23 cellular contexts compared by ENCODE assay signal in genomic region chr4:25540734-25541133, GRCh38.
DNase-seq lines count a peak whose midpoint lies in the region; ATAC-seq, FAIRE-seq and TF ChIP-seq lines count a peak whose summit lies in the region.
"Had no signal": no experiment of that assay in that cellular context is flagged by ENCODE, and none has a peak within 500 bp of the region (broad histone marks: within the 10 kb centered on the region; RNA-seq: fewer than 3 reads in every experiment).

No MANE protein-coding gene starts in this region.

- intact Hi-C loops in mucosa of descending colon (cut with DNase I, micrococcal nuclease): no loop called here

- H3K4me3 ChIP-seq in DOHH2 (ENCODE audit: low read length) (no peak overlapping the region), Karpas-422 (ENCODE audit: low read length) (peak overlapping the region; percentile 45), mucosa of descending colon (no peak overlapping the region), small intestine (ENCODE audit: low read depth in 1 of 2, low read length in 2 of 2) (no peak overlapping the region), gastroesophageal sphincter (no peak overlapping the region)
- H3K4me3 ChIP-seq: A549; BLaER1 treated with 17β-estradiol and CSF1 and Interleukin-3, amounts not matched to agents 10 nM and 100 nM had no signal

- H3K9ac ChIP-seq in Karpas-422 (ENCODE audit: low read length): 0 out of 2 replicates have a peak overlapping the region, but pooled peaks have one; percentile 7
- H3K9ac ChIP-seq: BLaER1 treated with 17β-estradiol and CSF1 and Interleukin-3, amounts not matched to agents 10 nM and 100 nM had no signal

- no peak for TF ChIP-seq CTCF in DOHH2 (IDR thresholded peaks at IDR 0.05; ENCODE audit: low read depth, low read length, poor library complexity, severe bottlenecking)
- no peak for TF ChIP-seq CTCF in mucosa of descending colon (IDR thresholded peaks at IDR 0.05)
- no peak for TF ChIP-seq CTCF in gastroesophageal sphincter (IDR thresholded peaks at IDR 0.05)

- H3K9me2 ChIP-seq in DOHH2 (replicated peaks; ENCODE audit: control insufficient read depth, low read length) (no peaks in the 10 kb centered on the region), Karpas-422 (replicated peaks; ENCODE audit: insufficient read depth, low read length) (no peaks in the 10 kb centered on the region)

- H3K4me1 ChIP-seq in DOHH2 (ENCODE audit: control insufficient read depth, low read length): peaks cover 84% of the 10 kb centered on the region
- H3K4me1 ChIP-seq in Karpas-422 (ENCODE audit: low read length): peaks cover 73% of the 10 kb centered on the region
- H3K4me1 ChIP-seq in mucosa of descending colon (ENCODE audit: low read depth): no peaks in the 10 kb centered on the region
- peaks cover 0 to 6% of the 10 kb centered on the region in 2 donors for H3K4me1 ChIP-seq in small intestine (ENCODE audit: control insufficient read depth in 2 of 2, insufficient read depth in 1 of 2, low read depth in 1 of 2, low read length in 1 of 2)
- H3K4me1 ChIP-seq in gastroesophageal sphincter: no peaks in the 10 kb centered on the region

- H2AFZ ChIP-seq in Karpas-422 (ENCODE audit: low read length): no peak overlapping the region

- H4K20me1 ChIP-seq in DOHH2 (ENCODE audit: control insufficient read depth, insufficient read depth, low read depth, low read length) (no peaks in the 10 kb centered on the region), Karpas-422 (ENCODE audit: insufficient read depth, low read depth, low read length) (no peaks in the 10 kb centered on the region)

- TF ChIP-seq EP300 in gastroesophageal sphincter (IDR thresholded peaks at IDR 0.05): no peak

- ATAC-seq in mucosa of descending colon (peak; percentile 42), gastroesophageal sphincter (no peak)
- ATAC-seq: A549; CD8-positive, alpha-beta T cell had no signal

- H3K27ac ChIP-seq in DOHH2 (ENCODE audit: low read depth, low read length) (peak overlapping the region; percentile 25), Karpas-422 (ENCODE audit: low read length) (peak overlapping the region; percentile 63), small intestine (ENCODE audit: low read depth in 1 of 2, low read length in 1 of 2) (no peak overlapping the region), gastroesophageal sphincter (no peak overlapping the region)
- H3K27ac ChIP-seq: 22Rv1; A549; BLaER1 treated with 17β-estradiol and CSF1 and Interleukin-3, amounts not matched to agents 10 nM and 100 nM; C4-2B had no signal

- no peaks in the 10 kb centered on the region for H3K27me3 ChIP-seq in DOHH2 (ENCODE audit: control insufficient read depth, low read length)
- no peaks in the 10 kb centered on the region for H3K27me3 ChIP-seq in Karpas-422 (ENCODE audit: low read length)
- H3K27me3 ChIP-seq in small intestine (ENCODE audit: control insufficient read depth in 2 of 2, insufficient read depth in 2 of 2, low read length in 2 of 2): no peaks in the 10 kb centered on the region
- H3K27me3 ChIP-seq in gastroesophageal sphincter: no peaks in the 10 kb centered on the region

- H3K36me3 ChIP-seq in DOHH2 (ENCODE audit: control insufficient read depth, low read length) (no peaks in the 10 kb centered on the region), Karpas-422 (ENCODE audit: insufficient read depth, low read length) (no peaks in the 10 kb centered on the region), mucosa of descending colon (ENCODE audit: low read depth) (no peaks in the 10 kb centered on the region), small intestine (ENCODE audit: control insufficient read depth in 2 of 2, insufficient read depth in 2 of 2, low read length in 2 of 2) (no peaks in the 10 kb centered on the region), gastroesophageal sphincter (no peaks in the 10 kb centered on the region)
- H3K36me3 ChIP-seq: BLaER1 treated with 17β-estradiol and CSF1 and Interleukin-3, amounts not matched to agents 10 nM and 100 nM had no signal

- WGBS in small intestine, 3 donors: 15 to 60% (median 29%) methylated on average over 2 of the region's 2 CpGs
- 77 to 86% methylated on average over 2 of the region's 2 CpGs for WGBS in gastroesophageal sphincter (ENCODE audit: low coverage in 1 of 2), 2 donors

- no peak for TF ChIP-seq POLR2A in gastroesophageal sphincter (IDR thresholded peaks at IDR 0.05)

- H3K79me2 ChIP-seq in DOHH2 (ENCODE audit: control insufficient read depth, low read length) (no peaks in the 10 kb centered on the region), Karpas-422 (ENCODE audit: low read length) (no peaks in the 10 kb centered on the region)

- H3F3A ChIP-seq in DOHH2 (ENCODE audit: control insufficient read depth, insufficient read depth): peaks cover 41% of the 10 kb centered on the region

- H3K9me3 ChIP-seq in DOHH2 (ENCODE audit: control insufficient read depth, insufficient read depth, low read length) (no peaks in the 10 kb centered on the region), Karpas-422 (ENCODE audit: low read length) (no peaks in the 10 kb centered on the region), mucosa of descending colon (no peaks in the 10 kb centered on the region), small intestine (ENCODE audit: control insufficient read depth, low read depth) (no peaks in the 10 kb centered on the region), gastroesophageal sphincter (no peaks in the 10 kb centered on the region)
- H3K9me3 ChIP-seq: A549; BLaER1 treated with 17β-estradiol and CSF1 and Interleukin-3, amounts not matched to agents 10 nM and 100 nM had no signal

- H3K4me2 ChIP-seq in DOHH2 (ENCODE audit: low read length) (peak overlapping the region; percentile 48), Karpas-422 (ENCODE audit: low read depth, low read length, poor library complexity, severe bottlenecking) (peak overlapping the region; percentile 59)
- H3K4me2 ChIP-seq: A549; BLaER1 treated with 17β-estradiol and CSF1 and Interleukin-3, amounts not matched to agents 10 nM and 100 nM had no signal

- DNase-seq in Karpas-422: no peak
- no peak for DNase-seq in mucosa of descending colon
- peak; percentile 70 for DNase-seq in small intestine
- no peak for DNase-seq in stimulated activated CD4-positive, alpha-beta T cell treated with anti-CD3 and anti-CD28 coated beads, Interleukin-1b, Interleukin-23, amount 100 ng/mL, for 48 hours
- DNase-seq in OCI-M1 (lab: John Stamatoyannopoulos, UW): no peak
- DNase-seq: AML-193; CD4-positive, alpha-beta T cell; CD8-positive, alpha-beta T cell; DMS 273 treated with DMSO at 0.1 percent for 48 hours; DMS153; DMS53; DMS79; DND-41; GF-D8 had no signal

- FAIRE-seq in small intestine (lab: Jason Lieb, UNC): no peak
- FAIRE-seq: A549, G401.6, GM12891, GM19239 had no signal

Comparison
In these comparisons a context has a peak if more than half of its experiments do, and no peak if none do; other contexts are left out.
1. H3K27ac ChIP-seq: peak in DOHH2 (single experiment) and Karpas-422 (single experiment); none in small intestine (0 of 2) and gastroesophageal sphincter (0 of 4).